ENCODE assay signal across 1 cellular context in the genomic region with DNA sequence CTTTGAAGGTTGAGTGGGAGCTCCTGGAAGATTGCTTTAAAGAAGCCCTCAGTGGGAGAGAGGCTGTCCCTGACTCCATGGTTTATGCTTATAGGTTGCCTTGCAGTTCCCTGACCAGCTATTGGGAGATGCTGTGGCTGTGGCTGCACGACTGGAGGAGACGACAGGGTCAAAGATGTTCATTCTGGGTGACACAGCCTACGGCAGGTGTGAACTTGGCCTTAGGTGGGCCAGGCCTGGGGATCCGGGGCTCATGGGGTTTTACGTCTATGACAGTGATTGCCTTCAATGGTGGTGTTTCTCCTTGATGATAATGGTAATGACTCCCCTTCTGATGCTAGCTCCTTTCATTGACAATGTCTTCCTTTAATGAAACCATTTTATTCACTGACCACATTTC.
TF ChIP-seq lines count a peak whose summit lies in the region.

No MANE protein-coding gene starts in this region.

TF ChIP-seq in SK-N-SH, 30 proteins besides CTCF, POLR2A, EP300 and RAD21 (continued from another document):
- TF ChIP-seq, protein P1, sequence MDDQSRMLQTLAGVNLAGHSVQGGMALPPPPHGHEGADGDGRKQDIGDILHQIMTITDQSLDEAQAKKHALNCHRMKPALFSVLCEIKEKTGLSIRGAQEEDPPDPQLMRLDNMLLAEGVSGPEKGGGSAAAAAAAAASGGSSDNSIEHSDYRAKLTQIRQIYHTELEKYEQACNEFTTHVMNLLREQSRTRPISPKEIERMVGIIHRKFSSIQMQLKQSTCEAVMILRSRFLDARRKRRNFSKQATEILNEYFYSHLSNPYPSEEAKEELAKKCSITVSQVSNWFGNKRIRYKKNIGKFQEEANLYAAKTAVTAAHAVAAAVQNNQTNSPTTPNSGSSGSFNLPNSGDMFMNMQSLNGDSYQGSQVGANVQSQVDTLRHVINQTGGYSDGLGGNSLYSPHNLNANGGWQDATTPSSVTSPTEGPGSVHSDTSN (IDR thresholded peaks at IDR 0.05): no peak
- TF ChIP-seq MEF2A (IDR thresholded peaks at IDR 0.05; ENCODE audit: borderline replicate concordance, low read depth) (no peak), TEAD4 (IDR thresholded peaks at IDR 0.05; ENCODE audit: borderline replicate concordance, insufficient read depth) (no peak), FOXJ3 (CRISPR knock-in tag; IDR thresholded peaks at IDR 0.05) (no peak), SIN3A (IDR thresholded peaks at IDR 0.05; ENCODE audit: borderline replicate concordance, low read depth, low read length) (no peak), NRF1 (IDR thresholded peaks at IDR 0.05; ENCODE audit: low read depth, low read length) (no peak), SMC3 (IDR thresholded peaks at IDR 0.05; ENCODE audit: low read depth, low read length) (no peak), ELF1 (IDR thresholded peaks at IDR 0.05) (no peak)
- TF ChIP-seq, protein P2, sequence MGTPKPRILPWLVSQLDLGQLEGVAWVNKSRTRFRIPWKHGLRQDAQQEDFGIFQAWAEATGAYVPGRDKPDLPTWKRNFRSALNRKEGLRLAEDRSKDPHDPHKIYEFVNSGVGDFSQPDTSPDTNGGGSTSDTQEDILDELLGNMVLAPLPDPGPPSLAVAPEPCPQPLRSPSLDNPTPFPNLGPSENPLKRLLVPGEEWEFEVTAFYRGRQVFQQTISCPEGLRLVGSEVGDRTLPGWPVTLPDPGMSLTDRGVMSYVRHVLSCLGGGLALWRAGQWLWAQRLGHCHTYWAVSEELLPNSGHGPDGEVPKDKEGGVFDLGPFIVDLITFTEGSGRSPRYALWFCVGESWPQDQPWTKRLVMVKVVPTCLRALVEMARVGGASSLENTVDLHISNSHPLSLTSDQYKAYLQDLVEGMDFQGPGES (IDR thresholded peaks at IDR 0.05; ENCODE audit: low read depth, low read length): no peak
- TF ChIP-seq, protein P3, sequence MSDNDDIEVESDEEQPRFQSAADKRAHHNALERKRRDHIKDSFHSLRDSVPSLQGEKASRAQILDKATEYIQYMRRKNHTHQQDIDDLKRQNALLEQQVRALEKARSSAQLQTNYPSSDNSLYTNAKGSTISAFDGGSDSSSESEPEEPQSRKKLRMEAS (IDR thresholded peaks at IDR 0.05; ENCODE audit: low read depth): no peak
TF ChIP-seq in SK-N-SH: peak in this region for 0.
